In genomic region chr5:2038337-2039179, GRCh38 we compare ENCODE assay signal across 8 cellular contexts.
DNase-seq lines count a peak whose midpoint lies in the region; ATAC-seq and TF ChIP-seq lines count a peak whose summit lies in the region.

No MANE protein-coding gene starts in this region.

- no peak overlapping the region for H4K91ac ChIP-seq in mesenchymal stem cell (ENCODE audit: low read length)

- 3% methylated on average over 42 of the region's 57 CpGs for WGBS in mesenchymal stem cell

- peak overlapping the region in 1 of 2 experiments; percentile 70 for H3K14ac ChIP-seq in mesenchymal stem cell (ENCODE audit: low read length in 2 of 2)

- peak overlapping the region; percentile 93 for H2AFZ ChIP-seq in mesenchymal stem cell (ENCODE audit: low read depth, low read length)

- H3K36me3 Mint-ChIP-seq in activated CD4-positive, alpha-beta memory T cell treated with anti-CD3 and anti-CD28 coated beads for 36 hours: no peaks in the 10 kb centered on the region

- ATAC-seq in GM18508 (IDR thresholded peaks at IDR 0.05; ENCODE audit: insufficient read depth, unreplicated experiment) (peak; percentile 78), HG03025 (IDR thresholded peaks at IDR 0.05; ENCODE audit: low FRiP score, unreplicated experiment) (peak; percentile 91)

- H3K27ac ChIP-seq in 22Rv1 (no peak overlapping the region), mesenchymal stem cell (ENCODE audit: low read length, poor library complexity, severe bottlenecking) (no peak overlapping the region)
- H3K27ac ChIP-seq in effector memory CD4-positive, alpha-beta T cell (ENCODE audit: insufficient read depth, low read length, poor library complexity, severe bottlenecking): no peak overlapping the region

- no peaks in the 10 kb centered on the region for H3K4me1 Mint-ChIP-seq in activated CD4-positive, alpha-beta memory T cell treated with anti-CD3 and anti-CD28 coated beads for 36 hours (ENCODE audit: low read depth)

- H4K8ac ChIP-seq in mesenchymal stem cell (ENCODE audit: low read length): peak overlapping the region; percentile 54

- H2BK12ac ChIP-seq in mesenchymal stem cell (ENCODE audit: low read length in 2 of 2): no peak overlapping the region

- DNase-seq in NCI-H2227 (lab: John Stamatoyannopoulos, UW; ENCODE audit: unreplicated experiment): peak; percentile 73
- DNase-seq in activated CD4-positive, alpha-beta memory T cell treated with anti-CD3 and anti-CD28 coated beads for 36 hours: peak; percentile 66
- peak; percentile 1 to 40 (median 15) for DNase-seq in effector memory CD4-positive, alpha-beta T cell
- DNase-seq in mesenchymal stem cell: peak; percentile 5
- DNase-seq in stimulated activated CD8-positive, alpha-beta memory T cell treated with anti-CD3 and anti-CD28 coated beads, Interleukin-2, amount 100 ng/mL, for 48 hours (ENCODE audit: low read depth in 2 of 2): peak; percentile 41 to 45

- H2BK15ac ChIP-seq in mesenchymal stem cell (ENCODE audit: low read depth, poor library complexity, severe bottlenecking): no peak overlapping the region

- no peaks in the 10 kb centered on the region for H3K4me1 ChIP-seq in effector memory CD4-positive, alpha-beta T cell (ENCODE audit: control insufficient read depth, insufficient read depth, low read length, poor library complexity, severe bottlenecking)
- peaks cover 8% of the 10 kb centered on the region for H3K4me1 ChIP-seq in mesenchymal stem cell (ENCODE audit: control insufficient read depth, insufficient read depth, low read depth, low read length)

- H3K79me1 ChIP-seq in mesenchymal stem cell (replicated peaks; ENCODE audit: low read length, poor library complexity, severe bottlenecking): no peaks in the 10 kb centered on the region

- CTCF ChIA-PET in activated CD4-positive, alpha-beta memory T cell treated with anti-CD3 and anti-CD28 coated beads for 36 hours (lab: Charles Lee): interaction anchor here (0.8 to 1.9 kb wide), 2 partner anchors 11 to 275 kb away, joined by 3 to 10 read pairs; no protein-coding TSS in a partner anchor

- peak overlapping the region; percentile 51 for H3K9ac ChIP-seq in mesenchymal stem cell (ENCODE audit: low read length)

- peak overlapping the region in 1 of 2 experiments; percentile 70 for H3K23ac ChIP-seq in mesenchymal stem cell (ENCODE audit: low read length in 2 of 2)

- no peaks in the 10 kb centered on the region for H3K27me3 ChIP-seq in effector memory CD4-positive, alpha-beta T cell (replicated peaks; ENCODE audit: control insufficient read depth, insufficient read depth, low read length, poor library complexity, severe bottlenecking)
- H3K27me3 ChIP-seq in mesenchymal stem cell (ENCODE audit: control insufficient read depth in 1 of 2, insufficient read depth in 1 of 2, low read length in 2 of 2): peaks cover 7 to 44% of the 10 kb centered on the region in 2 experiments

- H3K27me3 Mint-ChIP-seq in activated CD4-positive, alpha-beta memory T cell treated with anti-CD3 and anti-CD28 coated beads for 36 hours: peaks cover 34% of the 10 kb centered on the region

- no peak overlapping the region for H2AK5ac ChIP-seq in mesenchymal stem cell (ENCODE audit: low read length, severe bottlenecking)

- H3K9me3 Mint-ChIP-seq in activated CD4-positive, alpha-beta memory T cell treated with anti-CD3 and anti-CD28 coated beads for 36 hours: no peaks in the 10 kb centered on the region

- H3K4ac ChIP-seq in mesenchymal stem cell (ENCODE audit: low read depth in 1 of 2, low read length in 2 of 2): no peak overlapping the region

- H2BK5ac ChIP-seq in mesenchymal stem cell (ENCODE audit: low read depth, low read length, poor library complexity, severe bottlenecking): no peak overlapping the region

- no peaks in the 10 kb centered on the region for H3K36me3 ChIP-seq in effector memory CD4-positive, alpha-beta T cell (ENCODE audit: control insufficient read depth, insufficient read depth, low read length)
- no peaks in the 10 kb centered on the region for H3K36me3 ChIP-seq in mesenchymal stem cell (ENCODE audit: control insufficient read depth in 1 of 2, insufficient read depth in 2 of 2, low read depth in 1 of 2, low read length in 2 of 2)

- peak overlapping the region; percentile 57 for H3K4me3 Mint-ChIP-seq in activated CD4-positive, alpha-beta memory T cell treated with anti-CD3 and anti-CD28 coated beads for 36 hours

- POLR2A ChIA-PET in activated CD4-positive, alpha-beta memory T cell treated with anti-CD3 and anti-CD28 coated beads for 36 hours (lab: Charles Lee): no interaction called here

- no peak overlapping the region for H2BK120ac ChIP-seq in mesenchymal stem cell (ENCODE audit: low read depth, low read length)

- H3K4me3 ChIP-seq in effector memory CD4-positive, alpha-beta T cell (ENCODE audit: insufficient read depth, low read depth, low read length, poor library complexity, severe bottlenecking): peak overlapping the region; percentile 61
- peak overlapping the region; percentile 56 to 76 for H3K4me3 ChIP-seq in mesenchymal stem cell (ENCODE audit: insufficient read depth in 1 of 2, low read depth in 1 of 2, low read length in 2 of 2)

- intact Hi-C loops in activated CD4-positive, alpha-beta memory T cell treated with anti-CD3 and anti-CD28 coated beads for 36 hours (cut with micrococcal nuclease): loop anchor here (5.0 kb wide), 1 partner anchor 276 kb away; no protein-coding TSS in a partner anchor

- TF ChIP-seq CTCF in 22Rv1 (IDR thresholded peaks at IDR 0.05): peak; percentile 93

- H3K4me2 ChIP-seq in mesenchymal stem cell (ENCODE audit: low read length, poor library complexity, severe bottlenecking): peak overlapping the region; percentile 98

- H3K18ac ChIP-seq in mesenchymal stem cell (ENCODE audit: low read depth in 1 of 2, low read length in 2 of 2): no peak overlapping the region

- H3K27ac Mint-ChIP-seq in activated CD4-positive, alpha-beta memory T cell treated with anti-CD3 and anti-CD28 coated beads for 36 hours: no peak overlapping the region

- no peaks in the 10 kb centered on the region for H3K9me3 ChIP-seq in effector memory CD4-positive, alpha-beta T cell (ENCODE audit: control insufficient read depth, low read length)
- no peaks in the 10 kb centered on the region for H3K9me3 ChIP-seq in mesenchymal stem cell (ENCODE audit: control insufficient read depth, low read length)

Comparison
In these comparisons a context has a peak if more than half of its experiments do, and no peak if none do; other contexts are left out.
1. DNase-seq: peak in every context shown above with its lines; median percentile 73 in NCI-H2227; 66 in activated CD4-positive, alpha-beta memory T cell treated with anti-CD3 and anti-CD28 coated beads for 36 hours; 43 in stimulated activated CD8-positive, alpha-beta memory T cell treated with anti-CD3 and anti-CD28 coated beads, Interleukin-2, amount 100 ng/mL, for 48 hours; 15 in effector memory CD4-positive, alpha-beta T cell; 5 in mesenchymal stem cell.